Comparison of ENCODE assay signal across 8 cellular contexts in genomic region chr12:100404769-100405407, GRCh38. TPM values are rescaled to one million over a fixed set of nuclear protein-coding genes. Genes with fewer than 3 reads are reported as not detected.
DNase-seq lines count a peak whose midpoint lies in the region; ATAC-seq, FAIRE-seq and TF ChIP-seq lines count a peak whose summit lies in the region.

No MANE protein-coding gene starts in this region.

- H3K36me3 ChIP-seq in MG63 = no peaks in the 10 kb centered on the region

- no peaks in the 10 kb centered on the region for H3K9me3 ChIP-seq in MG63

- TF ChIP-seq POLR2A in GM12892 (IDR thresholded peaks at IDR 0.05; ENCODE audit: low read depth, low read length) = no peak

- peak; percentile 71 for ATAC-seq in HG03439 (IDR thresholded peaks at IDR 0.05; ENCODE audit: unreplicated experiment)
- ATAC-seq in SK-N-SH treated with all-trans-retinoic acid at 6 μM for 48 hours = peak; percentile 73
- ATAC-seq in stimulated activated naive CD8-positive, alpha-beta T cell treated with anti-CD3 and anti-CD28 coated beads, Interleukin-15, Interleukin-2, amounts not matched to agents 100 U/mL and 50 U/mL, for 24 hours = peak; percentile 40
- no peak for ATAC-seq in HG03045 (IDR thresholded peaks at IDR 0.05; ENCODE audit: unreplicated experiment)

- peak; percentile 65 for TF ChIP-seq CTCF in AG10803 (conservative IDR thresholded peaks at IDR 0.05; ENCODE audit: low read length)

- DNase-seq in AG10803 (ENCODE audit: low read depth) = peak; percentile 41
- no peak for DNase-seq in GM12892 (ENCODE audit: insufficient read length)
- peak; percentile 6 for DNase-seq in fibroblast of peridontal ligament (ENCODE audit: extremely low read depth)
- peak; percentile 41 for DNase-seq in stimulated activated naive CD8-positive, alpha-beta T cell treated with anti-CD3 and anti-CD28 coated beads, Interleukin-15, Interleukin-2, amounts not matched to agents 100 U/mL and 50 U/mL, for 24 hours
- DNase-seq in MG63 = no peak

- FAIRE-seq in GM12892 (lab: Jason Lieb, UNC) = peak; percentile 67

- H3K4me3 ChIP-seq in AG10803 (ENCODE audit: low read length) = no peak overlapping the region
- H3K4me3 ChIP-seq in MG63 = no peak overlapping the region

- H3K27me3 ChIP-seq in MG63 = no peaks in the 10 kb centered on the region

TF ChIP-seq in SK-N-SH treated with all-trans-retinoic acid at 6 μM for 48 hours, 23 proteins besides CTCF, POLR2A, EP300 and RAD21:
- TF ChIP-seq ESRRG (CRISPR knock-in tag; IDR thresholded peaks at IDR 0.05) (no peak), PPARA (CRISPR knock-in tag; IDR thresholded peaks at IDR 0.05; ENCODE audit: borderline replicate concordance) (no peak), RARB (CRISPR knock-in tag; IDR thresholded peaks at IDR 0.05) (no peak), OSR1 (CRISPR knock-in tag; IDR thresholded peaks at IDR 0.05) (no peak), CSDC2 (CRISPR knock-in tag; IDR thresholded peaks at IDR 0.05) (no peak), ZNF8 (CRISPR knock-in tag; IDR thresholded peaks at IDR 0.05) (no peak), ARNTL (CRISPR knock-in tag; IDR thresholded peaks at IDR 0.05; ENCODE audit: borderline replicate concordance, low read depth) (no peak), BACH2 (CRISPR knock-in tag; IDR thresholded peaks at IDR 0.05; ENCODE audit: borderline replicate concordance) (no peak), CREB5 (CRISPR knock-in tag; IDR thresholded peaks at IDR 0.05; ENCODE audit: low read depth) (no peak), ZFP3 (CRISPR knock-in tag; IDR thresholded peaks at IDR 0.05) (no peak), PATZ1 (CRISPR knock-in tag; IDR thresholded peaks at IDR 0.05; ENCODE audit: borderline replicate concordance) (no peak), TCF4 (CRISPR knock-in tag; IDR thresholded peaks at IDR 0.05; ENCODE audit: borderline replicate concordance) (no peak)

RNA-seq across cellular contexts. Expression of gene SLC17A8, which starts 48.0 kb away (rescaled TPM):
- not detected for polyA plus RNA-seq in GM12892 (2012; ENCODE audit: missing spikeins)
- total RNA-seq in MG63 (2014; rRNA removed; shearing (Covaris generic); ENCODE audit: low replicate concordance) = not detected in 2 replicates

Comparison
In these comparisons a context has a peak if more than half of its experiments do, and no peak if none do; other contexts are left out.
1. DNase-seq: peak in AG10803 (single experiment), fibroblast of peridontal ligament (single experiment) and stimulated activated naive CD8-positive, alpha-beta T cell treated with anti-CD3 and anti-CD28 coated beads, Interleukin-15, Interleukin-2, amounts not matched to agents 100 U/mL and 50 U/mL, for 24 hours (single experiment); none in GM12892 (single experiment) and MG63 (single experiment).